In genomic region chr7:92750440-92750839, GRCh38 we compare ENCODE assay signal across 21 cellular contexts.
DNase-seq lines count a peak whose midpoint lies in the region; ATAC-seq and TF ChIP-seq lines count a peak whose summit lies in the region.
"Had no signal": no experiment of that assay in that cellular context is flagged by ENCODE, and none has a peak within 500 bp of the region (broad histone marks: within the 10 kb centered on the region; RNA-seq: fewer than 3 reads in every experiment).

No MANE protein-coding gene starts in this region.

- no peaks in the 10 kb centered on the region for H3K9me3 Mint-ChIP-seq in activated T-helper 17 cell treated with anti-CD3 and anti-CD28 coated beads, Interleukin-2, amount 50 U/mL, for 72 hours
- peaks cover 6% of the 10 kb centered on the region for H3K9me3 Mint-ChIP-seq in glutamatergic neuron (ENCODE audit: unreplicated experiment)
- H3K9me3 Mint-ChIP-seq: immature natural killer cell; stimulated activated naive B cell treated with anti-CD40 and anti-IgM and Interleukin-4, amounts not matched to agents 10 μg/mL and 1 μg/mL and 100 μg/mL, for 72 hours had no signal

- H3K27me3 Mint-ChIP-seq in activated T-helper 17 cell treated with anti-CD3 and anti-CD28 coated beads, Interleukin-2, amount 50 U/mL, for 72 hours: no peaks in the 10 kb centered on the region
- no peaks in the 10 kb centered on the region for H3K27me3 Mint-ChIP-seq in glutamatergic neuron (ENCODE audit: unreplicated experiment)
- H3K27me3 Mint-ChIP-seq: activated CD8-positive, alpha-beta memory T cell treated with anti-CD3 and anti-CD28 coated beads, Interleukin-2, amount 10 ng/mL, durations not matched to agents 7 days and 5 days; stimulated activated naive B cell treated with anti-CD40 and anti-IgM and Interleukin-4, amounts not matched to agents 10 μg/mL and 1 μg/mL and 100 μg/mL, for 72 hours had no signal

- H3K9me3 ChIP-seq in AG04450 (ENCODE audit: control insufficient read depth, insufficient read depth, low read length) (no peaks in the 10 kb centered on the region), SK-N-SH (no peaks in the 10 kb centered on the region)
- H3K9me3 ChIP-seq: heart right ventricle, thoracic aorta had no signal

- no peak for TF ChIP-seq RAD21 in SK-N-SH (IDR thresholded peaks at IDR 0.05; ENCODE audit: low read length)

- H3K4me1 Mint-ChIP-seq in activated T-helper 17 cell treated with anti-CD3 and anti-CD28 coated beads, Interleukin-2, amount 50 U/mL, for 72 hours: peaks cover 49% of the 10 kb centered on the region
- peaks cover 30% of the 10 kb centered on the region for H3K4me1 Mint-ChIP-seq in glutamatergic neuron (ENCODE audit: low read depth, unreplicated experiment)

- peaks cover 88% of the 10 kb centered on the region for H3K79me2 ChIP-seq in SK-N-SH (ENCODE audit: insufficient read depth)

- H2AFZ ChIP-seq in SK-N-SH (ENCODE audit: low read depth): no peak overlapping the region

- H3K36me3 ChIP-seq in SK-N-SH (replicated peaks in 1 of 2; ENCODE audit: control insufficient read depth in 1 of 2, insufficient read depth in 2 of 2, low read length in 1 of 2): peaks cover 15 to 41% of the 10 kb centered on the region in 2 experiments
- H3K36me3 ChIP-seq: heart right ventricle, thoracic aorta had no signal

- no peak for TF ChIP-seq EP300 in SK-N-SH (IDR thresholded peaks at IDR 0.05; ENCODE audit: borderline replicate concordance in 1 of 2, low read depth in 1 of 2, low read length in 1 of 2)

- peak overlapping the region; percentile 52 for H3K27ac ChIP-seq in AG04450 (ENCODE audit: low read depth, low read length)
- H3K27ac ChIP-seq in SK-N-SH (ENCODE audit: low read depth in 2 of 2, low read length in 1 of 2): peak overlapping the region in 1 of 2 experiments; percentile 98; a peak in 3 of 4 replicates
- H3K27ac ChIP-seq: heart right ventricle, thoracic aorta had no signal

- peaks cover 92% of the 10 kb centered on the region for H3K36me3 Mint-ChIP-seq in activated T-helper 17 cell treated with anti-CD3 and anti-CD28 coated beads, Interleukin-2, amount 50 U/mL, for 72 hours (ENCODE audit: low read depth)
- no peaks in the 10 kb centered on the region for H3K36me3 Mint-ChIP-seq in glutamatergic neuron (ENCODE audit: unreplicated experiment)

- H3K4me3 Mint-ChIP-seq in activated T-helper 17 cell treated with anti-CD3 and anti-CD28 coated beads, Interleukin-2, amount 50 U/mL, for 72 hours: peak overlapping the region; percentile 29
- H3K4me3 Mint-ChIP-seq in glutamatergic neuron (ENCODE audit: unreplicated experiment): no peak overlapping the region
- H3K4me3 Mint-ChIP-seq: activated CD8-positive, alpha-beta memory T cell treated with anti-CD3 and anti-CD28 coated beads, Interleukin-2, amount 10 ng/mL, durations not matched to agents 7 days and 5 days; immature natural killer cell; stimulated activated naive B cell treated with anti-CD40 and anti-IgM and Interleukin-4, amounts not matched to agents 10 μg/mL and 1 μg/mL and 100 μg/mL, for 72 hours had no signal

- CTCF ChIA-PET in AG04450 (lab: Charles Lee): no interaction called here
- CTCF ChIA-PET in SK-N-SH (lab: Yijun Ruan, JAX): no interaction called here

- H3F3A ChIP-seq in SK-N-SH (replicated peaks; ENCODE audit: insufficient read depth): peaks cover 66% of the 10 kb centered on the region

- H4K20me1 ChIP-seq in SK-N-SH (ENCODE audit: insufficient read depth): no peaks in the 10 kb centered on the region

- 89% methylated on average over 4 of the region's 4 CpGs for WGBS in SK-N-SH (ENCODE audit: low lambda C conversion rate)

- H3K4me3 ChIP-seq in AG04450 (ENCODE audit: low read depth, low read length): no peak overlapping the region
- no peak overlapping the region for H3K4me3 ChIP-seq in SK-N-SH (ENCODE audit: low read depth in 2 of 2, low read length in 1 of 2)
- H3K4me3 ChIP-seq: heart right ventricle, thoracic aorta had no signal

- H3K27ac Mint-ChIP-seq in activated T-helper 17 cell treated with anti-CD3 and anti-CD28 coated beads, Interleukin-2, amount 50 U/mL, for 72 hours: peak overlapping the region; percentile 42
- H3K27ac Mint-ChIP-seq in glutamatergic neuron (ENCODE audit: unreplicated experiment): no peak overlapping the region
- H3K27ac Mint-ChIP-seq: activated CD8-positive, alpha-beta memory T cell treated with anti-CD3 and anti-CD28 coated beads, Interleukin-2, amount 10 ng/mL, durations not matched to agents 7 days and 5 days; stimulated activated naive B cell treated with anti-CD40 and anti-IgM and Interleukin-4, amounts not matched to agents 10 μg/mL and 1 μg/mL and 100 μg/mL, for 72 hours had no signal

- POLR2A ChIA-PET in AG04450 (lab: Yijun Ruan, JAX): no interaction called here
- POLR2A ChIA-PET in SK-N-SH (lab: Yijun Ruan, JAX): no interaction called here

- H3K9me2 ChIP-seq in SK-N-SH: no peaks in the 10 kb centered on the region

- DNase-seq in AG04450 (ENCODE audit: low read depth, low spot score) (no peak), HCEC 1CT (peak; percentile 61), iris pigment epithelial cell (ENCODE audit: low read depth) (peak; percentile 70), SK-N-SH (no peak), T1000 (lab: John Stamatoyannopoulos, UW) (no peak), glutamatergic neuron (no peak)
- DNase-seq: activated CD4-positive, alpha-beta T cell treated with anti-CD3 and anti-CD28 coated beads for 1 hour; activated CD8-positive, alpha-beta memory T cell treated with anti-CD3 and anti-CD28 coated beads, Interleukin-2, amount 10 ng/mL, durations not matched to agents 7 days and 5 days; activated gamma-delta T cell; amniotic stem cell; caudate nucleus; heart right ventricle; immature natural killer cell; NCI-H2029; NCI-H510A; RPMI8226; stimulated activated CD4-positive, alpha-beta T cell treated with anti-CD3 and anti-CD28 coated beads, Interleukin-15, amount 100 ng/mL, for 24 hours; stimulated activated naive B cell treated with anti-CD40 and anti-IgM and Interleukin-4, amounts not matched to agents 10 μg/mL and 1 μg/mL and 100 μg/mL, for 72 hours had no signal

- H3K9ac ChIP-seq in SK-N-SH: no peak overlapping the region

- TF ChIP-seq CTCF in AG04450 (IDR thresholded peaks at IDR 0.05; ENCODE audit: low read depth, low read length) (no peak), SK-N-SH (IDR thresholded peaks at IDR 0.05) (no peak), glutamatergic neuron (IDR thresholded peaks at IDR 0.05; ENCODE audit: partially characterized antibody, unreplicated experiment) (no peak)

- peaks cover 22 to 48% of the 10 kb centered on the region in 2 experiments for H3K4me1 ChIP-seq in SK-N-SH (ENCODE audit: control insufficient read depth in 1 of 2, insufficient read depth in 2 of 2, low read depth in 1 of 2, low read length in 1 of 2)

- H3K4me2 ChIP-seq in SK-N-SH: no peak overlapping the region

- ATAC-seq in activated T-helper 17 cell treated with anti-CD3 and anti-CD28 coated beads, Interleukin-2, amount 50 U/mL, for 72 hours (replicated peaks): no peak
- ATAC-seq: activated CD8-positive, alpha-beta memory T cell treated with anti-CD3 and anti-CD28 coated beads, Interleukin-2, amount 10 ng/mL, durations not matched to agents 7 days and 5 days; esophagus mucosa; heart right ventricle had no signal

- H3K27me3 ChIP-seq in AG04450 (ENCODE audit: control insufficient read depth, insufficient read depth, low read length) (no peaks in the 10 kb centered on the region), SK-N-SH (ENCODE audit: insufficient read depth) (no peaks in the 10 kb centered on the region)
- H3K27me3 ChIP-seq: heart right ventricle had no signal

TF ChIP-seq in SK-N-SH, 30 proteins besides CTCF, POLR2A, EP300 and RAD21:
- TF ChIP-seq YY1 (IDR thresholded peaks at IDR 0.05; ENCODE audit: low read depth) (no peak), SIN3A (IDR thresholded peaks at IDR 0.05; ENCODE audit: borderline replicate concordance, low read depth, low read length) (no peak), POLR2AphosphoS5 (IDR thresholded peaks at IDR 0.05; ENCODE audit: low read depth, low read length) (no peak), TCF12 (IDR thresholded peaks at IDR 0.05) (no peak), USF1 (IDR thresholded peaks at IDR 0.05; ENCODE audit: borderline replicate concordance, low read depth) (no peak), RCOR1 (IDR thresholded peaks at IDR 0.05; ENCODE audit: low read length) (no peak)
TF ChIP-seq in SK-N-SH: peak in this region for 0.

Comparison
In these comparisons a context has a peak if more than half of its experiments do, and no peak if none do; other contexts are left out.
1. DNase-seq: peak in HCEC 1CT (single experiment) and iris pigment epithelial cell (single experiment); none in AG04450 (single experiment), SK-N-SH (single experiment), T1000 (single experiment) and glutamatergic neuron (single experiment).